ENCODE assay signal across 11 cellular contexts in genomic region chr9:114238919-114239879, GRCh38.
DNase-seq lines count a peak whose midpoint lies in the region; ATAC-seq and TF ChIP-seq lines count a peak whose summit lies in the region.
"Had no signal": no experiment of that assay in that cellular context is flagged by ENCODE, and none has a peak within 500 bp of the region (broad histone marks: within the 10 kb centered on the region; RNA-seq: fewer than 3 reads in every experiment).

No MANE protein-coding gene starts in this region.

- H3K27ac Mint-ChIP-seq in activated CD4-positive, alpha-beta memory T cell treated with anti-CD3 and anti-CD28 coated beads for 36 hours, result no peak overlapping the region
- H3K27ac Mint-ChIP-seq in activated CD4-positive, alpha-beta memory T cell treated with anti-CD3 and anti-CD28 coated beads, Interleukin-2, amount 10 ng/mL, durations not matched to agents 7 days and 5 days, result no peak overlapping the region
- H3K27ac Mint-ChIP-seq: activated T-helper 1 cell treated with anti-CD3 and anti-CD28 coated beads, Interleukin-12 subunit alpha, Interleukin-12 subunit beta, Interleukin-2, Interleukin-4 antibody, amounts not matched to agents 30 ng/mL and 10 ng/mL and 1 ng/mL, durations not matched to agents 14 hours and 24 hours and 36 hours; CD4-positive, CD25-positive, alpha-beta regulatory T cell; memory B cell had no signal

- POLR2A ChIA-PET in activated CD4-positive, alpha-beta memory T cell treated with anti-CD3 and anti-CD28 coated beads for 36 hours (lab: Charles Lee), result no interaction called here
- POLR2A ChIA-PET in activated CD4-positive, alpha-beta memory T cell treated with anti-CD3 and anti-CD28 coated beads, Interleukin-2, amount 10 ng/mL, durations not matched to agents 7 days and 5 days (lab: Charles Lee), result no interaction called here

- CTCF ChIA-PET in activated CD4-positive, alpha-beta memory T cell treated with anti-CD3 and anti-CD28 coated beads for 36 hours (lab: Charles Lee), result interaction anchor here (1.1 kb wide), 1 partner anchor 52 kb away, joined by 3 read pairs; no protein-coding TSS in a partner anchor
- CTCF ChIA-PET in activated CD4-positive, alpha-beta memory T cell treated with anti-CD3 and anti-CD28 coated beads, Interleukin-2, amount 10 ng/mL, durations not matched to agents 7 days and 5 days (lab: Charles Lee), result interaction anchor here (1.0 kb wide), 1 partner anchor 52 kb away, joined by 3 read pairs; no protein-coding TSS in a partner anchor

- 60 to 64% methylated on average over 14 of the region's 14 CpGs for whole genome bisulfite sequencing in tibial nerve, 2 donors

- ATAC-seq in left cardiac atrium, result peak; percentile 81 to 82
- no peak for ATAC-seq in HG03378 (IDR thresholded peaks at IDR 0.05; ENCODE audit: unreplicated experiment)

- peaks cover 0 to 39% (median 0%) of the 10 kb centered on the region in 3 donors for H3K36me3 ChIP-seq in tibial nerve

- no peaks in the 10 kb centered on the region for H3K27me3 ChIP-seq in tibial nerve

- no peaks in the 10 kb centered on the region for H3K4me1 Mint-ChIP-seq in activated CD4-positive, alpha-beta memory T cell treated with anti-CD3 and anti-CD28 coated beads for 36 hours (ENCODE audit: low read depth)
- no peaks in the 10 kb centered on the region for H3K4me1 Mint-ChIP-seq in activated CD4-positive, alpha-beta memory T cell treated with anti-CD3 and anti-CD28 coated beads, Interleukin-2, amount 10 ng/mL, durations not matched to agents 7 days and 5 days
- H3K4me1 Mint-ChIP-seq: memory B cell had no signal

- no peak overlapping the region for H3K4me3 Mint-ChIP-seq in activated CD4-positive, alpha-beta memory T cell treated with anti-CD3 and anti-CD28 coated beads for 36 hours
- no peak overlapping the region for H3K4me3 Mint-ChIP-seq in activated CD4-positive, alpha-beta memory T cell treated with anti-CD3 and anti-CD28 coated beads, Interleukin-2, amount 10 ng/mL, durations not matched to agents 7 days and 5 days
- H3K4me3 Mint-ChIP-seq: activated T-helper 1 cell treated with anti-CD3 and anti-CD28 coated beads, Interleukin-12 subunit alpha, Interleukin-12 subunit beta, Interleukin-2, Interleukin-4 antibody, amounts not matched to agents 30 ng/mL and 10 ng/mL and 1 ng/mL, durations not matched to agents 14 hours and 24 hours and 36 hours; CD4-positive, CD25-positive, alpha-beta regulatory T cell; memory B cell had no signal

- no peak overlapping the region for H3K4me3 ChIP-seq in tibial nerve

- peak in 3 of 5 experiments; percentile 9 to 19 (median 12) for TF ChIP-seq CTCF in tibial nerve (IDR thresholded peaks at IDR 0.05)

- peak; percentile 11 for DNase-seq in activated CD4-positive, alpha-beta memory T cell treated with anti-CD3 and anti-CD28 coated beads for 36 hours
- no peak for DNase-seq in activated CD4-positive, alpha-beta memory T cell treated with anti-CD3 and anti-CD28 coated beads, Interleukin-2, amount 10 ng/mL, durations not matched to agents 7 days and 5 days
- DNase-seq in UCSD-AML1 (lab: John Stamatoyannopoulos, UW; ENCODE audit: unreplicated experiment) (peak; percentile 33), left cardiac atrium (peak; percentile 43), tibial nerve (ENCODE audit: low spot score in 2 of 2) (no peak), KG1 (lab: John Stamatoyannopoulos, UW) (no peak), retina (no peak)
- DNase-seq: CD4-positive, CD25-positive, alpha-beta regulatory T cell had no signal

- TF ChIP-seq EP300 in tibial nerve (IDR thresholded peaks at IDR 0.05), result no peak

- H3K36me3 Mint-ChIP-seq in activated CD4-positive, alpha-beta memory T cell treated with anti-CD3 and anti-CD28 coated beads for 36 hours, result no peaks in the 10 kb centered on the region
- H3K36me3 Mint-ChIP-seq in activated CD4-positive, alpha-beta memory T cell treated with anti-CD3 and anti-CD28 coated beads, Interleukin-2, amount 10 ng/mL, durations not matched to agents 7 days and 5 days (ENCODE audit: low read depth), result no peaks in the 10 kb centered on the region
- H3K36me3 Mint-ChIP-seq: CD4-positive, CD25-positive, alpha-beta regulatory T cell; memory B cell had no signal

- TF ChIP-seq POLR2A in tibial nerve (IDR thresholded peaks at IDR 0.05), result no peak

- peaks cover 3% of the 10 kb centered on the region for H3K27me3 Mint-ChIP-seq in activated CD4-positive, alpha-beta memory T cell treated with anti-CD3 and anti-CD28 coated beads for 36 hours
- H3K27me3 Mint-ChIP-seq in activated CD4-positive, alpha-beta memory T cell treated with anti-CD3 and anti-CD28 coated beads, Interleukin-2, amount 10 ng/mL, durations not matched to agents 7 days and 5 days, result no peaks in the 10 kb centered on the region

- no peaks in the 10 kb centered on the region for H3K9me3 Mint-ChIP-seq in activated CD4-positive, alpha-beta memory T cell treated with anti-CD3 and anti-CD28 coated beads for 36 hours
- H3K9me3 Mint-ChIP-seq in activated CD4-positive, alpha-beta memory T cell treated with anti-CD3 and anti-CD28 coated beads, Interleukin-2, amount 10 ng/mL, durations not matched to agents 7 days and 5 days, result no peaks in the 10 kb centered on the region
- H3K9me3 Mint-ChIP-seq: activated T-helper 1 cell treated with anti-CD3 and anti-CD28 coated beads, Interleukin-12 subunit alpha, Interleukin-12 subunit beta, Interleukin-2, Interleukin-4 antibody, amounts not matched to agents 30 ng/mL and 10 ng/mL and 1 ng/mL, durations not matched to agents 14 hours and 24 hours and 36 hours; CD4-positive, CD25-positive, alpha-beta regulatory T cell; memory B cell had no signal

- no peaks in the 10 kb centered on the region for H3K9me3 ChIP-seq in tibial nerve

- no peak overlapping the region for H3K27ac ChIP-seq in tibial nerve

- intact Hi-C loops in activated CD4-positive, alpha-beta memory T cell treated with anti-CD3 and anti-CD28 coated beads for 36 hours (cut with micrococcal nuclease), result no loop called here
- intact Hi-C loops in left cardiac atrium (cut with DNase I), result no loop called here

- H3K4me1 ChIP-seq in tibial nerve, result peaks cover 0 to 26% (median 0%) of the 10 kb centered on the region in 4 donors

Comparison
In these comparisons a context has a peak if more than half of its experiments do, and no peak if none do; other contexts are left out.
1. DNase-seq: peak in activated CD4-positive, alpha-beta memory T cell treated with anti-CD3 and anti-CD28 coated beads for 36 hours (single experiment), UCSD-AML1 (single experiment) and left cardiac atrium (single experiment); none in activated CD4-positive, alpha-beta memory T cell treated with anti-CD3 and anti-CD28 coated beads, Interleukin-2, amount 10 ng/mL, durations not matched to agents 7 days and 5 days (single experiment), tibial nerve (0 of 2), KG1 (single experiment) and retina (single experiment).